1 cellular context compared by ENCODE assay signal in the genomic region with DNA sequence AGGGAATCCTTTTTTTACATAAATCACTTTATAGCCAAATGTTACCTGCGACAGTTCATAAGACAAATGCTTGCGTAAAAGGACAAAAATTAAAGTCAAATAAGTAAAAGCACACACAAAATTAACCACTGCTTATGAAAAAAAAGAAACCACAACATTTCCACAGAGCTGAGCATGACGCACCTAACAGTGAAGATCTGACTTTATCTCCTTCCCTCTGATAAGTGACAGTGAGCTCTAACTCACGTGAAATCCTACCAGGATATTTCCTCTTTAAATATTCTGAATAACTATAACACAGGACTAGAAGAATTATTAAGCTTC.
TF ChIP-seq lines count a peak whose summit lies in the region.

No MANE protein-coding gene starts in this region.

TF ChIP-seq in GM23338, 12 proteins besides CTCF, POLR2A, EP300 and RAD21 (continued from another document):
- TF ChIP-seq, protein P1, sequence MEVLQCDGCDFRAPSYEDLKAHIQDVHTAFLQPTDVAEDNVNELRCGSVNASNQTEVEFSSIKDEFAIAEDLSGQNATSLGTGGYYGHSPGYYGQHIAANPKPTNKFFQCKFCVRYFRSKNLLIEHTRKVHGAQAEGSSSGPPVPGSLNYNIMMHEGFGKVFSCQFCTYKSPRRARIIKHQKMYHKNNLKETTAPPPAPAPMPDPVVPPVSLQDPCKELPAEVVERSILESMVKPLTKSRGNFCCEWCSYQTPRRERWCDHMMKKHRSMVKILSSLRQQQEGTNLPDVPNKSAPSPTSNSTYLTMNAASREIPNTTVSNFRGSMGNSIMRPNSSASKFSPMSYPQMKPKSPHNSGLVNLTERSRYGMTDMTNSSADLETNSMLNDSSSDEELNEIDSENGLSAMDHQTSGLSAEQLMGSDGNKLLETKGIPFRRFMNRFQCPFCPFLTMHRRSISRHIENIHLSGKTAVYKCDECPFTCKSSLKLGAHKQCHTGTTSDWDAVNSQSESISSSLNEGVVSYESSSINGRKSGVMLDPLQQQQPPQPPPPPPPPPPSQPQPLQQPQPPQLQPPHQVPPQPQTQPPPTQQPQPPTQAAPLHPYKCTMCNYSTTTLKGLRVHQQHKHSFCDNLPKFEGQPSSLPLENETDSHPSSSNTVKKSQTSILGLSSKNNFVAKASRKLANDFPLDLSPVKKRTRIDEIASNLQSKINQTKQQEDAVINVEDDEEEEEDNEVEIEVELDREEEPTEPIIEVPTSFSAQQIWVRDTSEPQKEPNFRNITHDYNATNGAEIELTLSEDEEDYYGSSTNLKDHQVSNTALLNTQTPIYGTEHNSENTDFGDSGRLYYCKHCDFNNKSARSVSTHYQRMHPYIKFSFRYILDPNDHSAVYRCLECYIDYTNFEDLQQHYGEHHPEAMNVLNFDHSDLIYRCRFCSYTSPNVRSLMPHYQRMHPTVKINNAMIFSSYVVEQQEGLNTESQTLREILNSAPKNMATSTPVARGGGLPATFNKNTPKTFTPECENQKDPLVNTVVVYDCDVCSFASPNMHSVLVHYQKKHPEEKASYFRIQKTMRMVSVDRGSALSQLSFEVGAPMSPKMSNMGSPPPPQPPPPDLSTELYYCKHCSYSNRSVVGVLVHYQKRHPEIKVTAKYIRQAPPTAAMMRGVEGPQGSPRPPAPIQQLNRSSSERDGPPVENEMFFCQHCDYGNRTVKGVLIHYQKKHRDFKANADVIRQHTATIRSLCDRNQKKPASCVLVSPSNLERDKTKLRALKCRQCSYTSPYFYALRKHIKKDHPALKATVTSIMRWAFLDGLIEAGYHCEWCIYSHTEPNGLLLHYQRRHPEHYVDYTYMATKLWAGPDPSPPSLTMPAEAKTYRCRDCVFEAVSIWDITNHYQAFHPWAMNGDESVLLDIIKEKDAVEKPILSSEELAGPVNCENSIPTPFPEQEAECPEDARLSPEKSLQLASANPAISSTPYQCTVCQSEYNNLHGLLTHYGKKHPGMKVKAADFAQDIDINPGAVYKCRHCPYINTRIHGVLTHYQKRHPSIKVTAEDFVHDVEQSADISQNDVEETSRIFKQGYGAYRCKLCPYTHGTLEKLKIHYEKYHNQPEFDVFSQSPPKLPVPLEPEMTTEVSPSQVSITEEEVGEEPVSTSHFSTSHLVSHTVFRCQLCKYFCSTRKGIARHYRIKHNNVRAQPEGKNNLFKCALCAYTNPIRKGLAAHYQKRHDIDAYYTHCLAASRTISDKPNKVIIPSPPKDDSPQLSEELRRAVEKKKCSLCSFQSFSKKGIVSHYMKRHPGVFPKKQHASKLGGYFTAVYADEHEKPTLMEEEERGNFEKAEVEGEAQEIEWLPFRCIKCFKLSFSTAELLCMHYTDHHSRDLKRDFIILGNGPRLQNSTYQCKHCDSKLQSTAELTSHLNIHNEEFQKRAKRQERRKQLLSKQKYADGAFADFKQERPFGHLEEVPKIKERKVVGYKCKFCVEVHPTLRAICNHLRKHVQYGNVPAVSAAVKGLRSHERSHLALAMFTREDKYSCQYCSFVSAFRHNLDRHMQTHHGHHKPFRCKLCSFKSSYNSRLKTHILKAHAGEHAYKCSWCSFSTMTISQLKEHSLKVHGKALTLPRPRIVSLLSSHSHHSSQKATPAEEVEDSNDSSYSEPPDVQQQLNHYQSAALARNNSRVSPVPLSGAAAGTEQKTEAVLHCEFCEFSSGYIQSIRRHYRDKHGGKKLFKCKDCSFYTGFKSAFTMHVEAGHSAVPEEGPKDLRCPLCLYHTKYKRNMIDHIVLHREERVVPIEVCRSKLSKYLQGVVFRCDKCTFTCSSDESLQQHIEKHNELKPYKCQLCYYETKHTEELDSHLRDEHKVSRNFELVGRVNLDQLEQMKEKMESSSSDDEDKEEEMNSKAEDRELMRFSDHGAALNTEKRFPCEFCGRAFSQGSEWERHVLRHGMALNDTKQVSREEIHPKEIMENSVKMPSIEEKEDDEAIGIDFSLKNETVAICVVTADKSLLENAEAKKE (CRISPR knock-in tag; IDR thresholded peaks at IDR 0.05), result no peak
- TF ChIP-seq STAT1 (IDR thresholded peaks at IDR 0.05; ENCODE audit: unreplicated experiment) (no peak), NANOG (IDR thresholded peaks at IDR 0.05; ENCODE audit: borderline replicate concordance) (no peak), JUNB (IDR thresholded peaks at IDR 0.05; ENCODE audit: unreplicated experiment) (no peak), CREB1 (CRISPR knock-in tag; IDR thresholded peaks at IDR 0.05; ENCODE audit: low read depth) (no peak), EZH2phosphoT487 (IDR thresholded peaks at IDR 0.05; ENCODE audit: unreplicated experiment) (no peak)
- TF ChIP-seq, protein P2, sequence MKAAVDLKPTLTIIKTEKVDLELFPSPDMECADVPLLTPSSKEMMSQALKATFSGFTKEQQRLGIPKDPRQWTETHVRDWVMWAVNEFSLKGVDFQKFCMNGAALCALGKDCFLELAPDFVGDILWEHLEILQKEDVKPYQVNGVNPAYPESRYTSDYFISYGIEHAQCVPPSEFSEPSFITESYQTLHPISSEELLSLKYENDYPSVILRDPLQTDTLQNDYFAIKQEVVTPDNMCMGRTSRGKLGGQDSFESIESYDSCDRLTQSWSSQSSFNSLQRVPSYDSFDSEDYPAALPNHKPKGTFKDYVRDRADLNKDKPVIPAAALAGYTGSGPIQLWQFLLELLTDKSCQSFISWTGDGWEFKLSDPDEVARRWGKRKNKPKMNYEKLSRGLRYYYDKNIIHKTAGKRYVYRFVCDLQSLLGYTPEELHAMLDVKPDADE (IDR thresholded peaks at IDR 0.05), result no peak
